ENCODE assay signal across 18 cellular contexts in the genomic region with DNA sequence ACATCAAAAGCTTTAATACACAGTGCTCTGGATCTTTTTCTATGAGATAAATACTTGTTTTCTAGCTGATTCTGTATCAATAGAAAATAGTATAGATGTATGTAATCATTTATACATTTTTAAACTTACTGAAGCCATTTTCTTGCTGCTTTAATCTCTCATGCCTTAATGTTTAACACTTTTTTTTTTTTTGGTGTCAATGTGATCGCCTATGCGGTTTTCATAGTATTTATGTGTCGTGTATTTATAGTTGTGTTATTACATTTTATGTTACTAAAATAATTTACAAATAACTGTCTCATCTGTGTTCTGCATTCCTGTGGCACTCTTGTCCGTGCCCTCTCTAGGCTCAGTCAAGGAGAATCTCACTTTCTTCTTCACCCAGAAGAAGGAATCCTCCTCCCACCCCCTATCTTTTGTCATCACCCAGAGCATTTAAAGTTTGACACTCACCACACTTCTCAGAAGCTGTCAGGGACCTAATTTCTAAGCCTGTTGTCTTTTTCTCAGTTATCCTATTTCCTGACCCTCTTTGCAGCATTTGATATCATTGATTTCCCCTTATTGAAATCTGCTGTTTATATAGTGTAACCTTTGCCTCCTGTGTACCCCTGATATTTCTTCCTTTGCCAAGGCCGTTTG. TPM values are rescaled to one million over a fixed set of nuclear protein-coding genes. Genes with fewer than 3 reads are reported as not detected.
"Had no signal": no experiment of that assay in that cellular context is flagged by ENCODE, and none has a peak within 500 bp of the region (broad histone marks: within the 10 kb centered on the region; RNA-seq: fewer than 3 reads in every experiment).

No MANE protein-coding gene starts in this region.

- H3K9me3 ChIP-seq: body of pancreas, ovary, right lobe of liver had no signal

- H3K27ac ChIP-seq: body of pancreas, epithelial cell of prostate, ovary, SK-N-MC had no signal

- ATAC-seq: body of pancreas, left ventricle myocardium superior had no signal

- H3K4me3 ChIP-seq: body of pancreas, ovary, right lobe of liver, SK-N-MC had no signal

- DNase-seq: activated CD4-positive, alpha-beta T cell treated with anti-CD3 and anti-CD28 coated beads, Interleukin-2, amount 50 U/mL, for 4 hours; activated effector memory CD4-positive, alpha-beta T cell treated with Interleukin-2 at 50 U/mL for 16 hours; activated naive CD4-positive, alpha-beta T cell treated with anti-CD3 and anti-CD28 coated beads, Interleukin-2, amount 50 U/mL, for 16 hours; amniotic stem cell; body of pancreas; central memory CD4-positive, alpha-beta T cell; cortex of kidney; effector CD8-positive, alpha-beta T cell; foreskin melanocyte; kidney glomerular epithelial cell; left ventricle myocardium superior; ovary; right lobe of liver; T1000 had no signal

- H3K27me3 ChIP-seq: body of pancreas, ovary, right lobe of liver had no signal

- H3K36me3 ChIP-seq: ovary, right lobe of liver had no signal

RNA-seq across cellular contexts. Expression of a gene that starts 21.4 kb away (rescaled TPM):
- total RNA-seq: fibroblast of lung, pulmonary artery endothelial cell had no signal
- polyA plus RNA-seq: fibroblast of lung had no signal

RNA-seq across cellular contexts. Expression of a gene that starts 54.0 kb away (rescaled TPM):
- total RNA-seq: fibroblast of lung, pulmonary artery endothelial cell had no signal
